Comparison of ENCODE assay signal across 15 cellular contexts in the genomic region with DNA sequence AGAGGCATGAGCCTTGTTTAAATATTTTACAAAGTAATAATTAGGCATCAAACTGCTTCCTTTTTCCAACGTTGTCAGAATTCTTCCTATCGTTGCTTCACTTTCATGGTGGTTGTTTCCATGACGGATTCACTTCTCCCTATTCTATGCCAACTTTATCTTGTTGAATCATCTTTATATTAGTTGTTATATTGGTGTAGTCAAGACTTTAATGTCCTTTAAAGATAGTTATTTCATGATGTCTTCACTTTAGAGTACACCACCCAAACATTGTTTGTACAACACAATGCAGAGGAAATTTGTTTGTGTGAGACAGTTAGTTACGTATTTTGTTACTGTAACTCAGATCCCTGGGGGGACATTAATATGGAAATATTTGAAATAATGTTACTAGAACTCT.
"Had no signal": no experiment of that assay in that cellular context is flagged by ENCODE, and none has a peak within 500 bp of the region (broad histone marks: within the 10 kb centered on the region; RNA-seq: fewer than 3 reads in every experiment).

No MANE protein-coding gene starts in this region.

- H2AFZ ChIP-seq: neural progenitor cell had no signal

- H3K4me3 Mint-ChIP-seq: activated naive CD4-positive, alpha-beta T cell treated with anti-CD3 and anti-CD28 coated beads for 36 hours; activated naive CD8-positive, alpha-beta T cell treated with anti-CD3 and anti-CD28 coated beads, Interleukin-2, amount 50 U/mL, for 24 hours; endodermal cell; naive B cell; neural progenitor cell; stimulated activated memory B cell treated with anti-CD40 and anti-IgM and Interleukin-4, amounts not matched to agents 10 μg/mL and 1 μg/mL and 100 μg/mL, for 72 hours had no signal

- H3K9me3 Mint-ChIP-seq: activated naive CD4-positive, alpha-beta T cell treated with anti-CD3 and anti-CD28 coated beads for 36 hours; activated naive CD8-positive, alpha-beta T cell treated with anti-CD3 and anti-CD28 coated beads, Interleukin-2, amount 50 U/mL, for 24 hours; activated T-helper 2 cell treated with anti-CD3 and anti-CD28 coated beads, Interferon-gamma antibody, Interleukin-2, Interleukin-4, amounts not matched to agents 10 μg/mL and 5 μg/mL and 100 μg/mL, durations not matched to agents 14 hours and 24 hours and 36 hours; endodermal cell; naive B cell; neural progenitor cell; stimulated activated memory B cell treated with anti-CD40 and anti-IgM and Interleukin-4, amounts not matched to agents 10 μg/mL and 1 μg/mL and 100 μg/mL, for 72 hours had no signal

- H3K4me2 ChIP-seq: neural progenitor cell had no signal

- DNase-seq: activated CD4-positive, alpha-beta T cell treated with anti-CD3 and anti-CD28 coated beads, Interleukin-2, amount 50 U/mL, for 48 hours; activated naive CD8-positive, alpha-beta T cell treated with anti-CD3 and anti-CD28 coated beads, Interleukin-2, amount 50 U/mL, for 24 hours; aorta; endodermal cell; erythroblast; naive B cell; psoas muscle; stimulated activated CD4-positive, alpha-beta T cell treated with anti-CD3 and anti-CD28 coated beads, Interleukin-2, amount 100 ng/mL, for 24 hours; transverse colon; WERI-Rb-1 had no signal

- H3K36me3 Mint-ChIP-seq: naive B cell; stimulated activated memory B cell treated with anti-CD40 and anti-IgM and Interleukin-4, amounts not matched to agents 10 μg/mL and 1 μg/mL and 100 μg/mL, for 72 hours had no signal

- H3K9ac ChIP-seq: neural progenitor cell had no signal

- H3K27ac Mint-ChIP-seq: activated naive CD4-positive, alpha-beta T cell treated with anti-CD3 and anti-CD28 coated beads for 36 hours; activated naive CD8-positive, alpha-beta T cell treated with anti-CD3 and anti-CD28 coated beads, Interleukin-2, amount 50 U/mL, for 24 hours; activated T-helper 2 cell treated with anti-CD3 and anti-CD28 coated beads, Interferon-gamma antibody, Interleukin-2, Interleukin-4, amounts not matched to agents 10 μg/mL and 5 μg/mL and 100 μg/mL, durations not matched to agents 14 hours and 24 hours and 36 hours; endodermal cell; naive B cell; neural progenitor cell; stimulated activated memory B cell treated with anti-CD40 and anti-IgM and Interleukin-4, amounts not matched to agents 10 μg/mL and 1 μg/mL and 100 μg/mL, for 72 hours had no signal

- ATAC-seq: psoas muscle; stimulated activated memory B cell treated with anti-CD40 and anti-IgM and Interleukin-4, amounts not matched to agents 10 μg/mL and 1 μg/mL and 100 μg/mL, for 72 hours had no signal

- H3K27me3 ChIP-seq: neural progenitor cell, transverse colon had no signal

- H3K27me3 Mint-ChIP-seq: activated naive CD8-positive, alpha-beta T cell treated with anti-CD3 and anti-CD28 coated beads, Interleukin-2, amount 50 U/mL, for 24 hours; naive B cell; stimulated activated memory B cell treated with anti-CD40 and anti-IgM and Interleukin-4, amounts not matched to agents 10 μg/mL and 1 μg/mL and 100 μg/mL, for 72 hours had no signal

- H3K36me3 ChIP-seq: neural progenitor cell had no signal

- H3K9me3 ChIP-seq: psoas muscle, transverse colon had no signal

- H3K4me1 Mint-ChIP-seq: naive B cell; neural progenitor cell; stimulated activated memory B cell treated with anti-CD40 and anti-IgM and Interleukin-4, amounts not matched to agents 10 μg/mL and 1 μg/mL and 100 μg/mL, for 72 hours had no signal

- H3K4me1 ChIP-seq: neural progenitor cell had no signal

- H3K4me3 ChIP-seq: lung, neural progenitor cell, psoas muscle, transverse colon had no signal

- H3K27ac ChIP-seq: neural progenitor cell, psoas muscle, transverse colon, WERI-Rb-1 had no signal
